ENCODE assay signal across 22 cellular contexts in the genomic region with DNA sequence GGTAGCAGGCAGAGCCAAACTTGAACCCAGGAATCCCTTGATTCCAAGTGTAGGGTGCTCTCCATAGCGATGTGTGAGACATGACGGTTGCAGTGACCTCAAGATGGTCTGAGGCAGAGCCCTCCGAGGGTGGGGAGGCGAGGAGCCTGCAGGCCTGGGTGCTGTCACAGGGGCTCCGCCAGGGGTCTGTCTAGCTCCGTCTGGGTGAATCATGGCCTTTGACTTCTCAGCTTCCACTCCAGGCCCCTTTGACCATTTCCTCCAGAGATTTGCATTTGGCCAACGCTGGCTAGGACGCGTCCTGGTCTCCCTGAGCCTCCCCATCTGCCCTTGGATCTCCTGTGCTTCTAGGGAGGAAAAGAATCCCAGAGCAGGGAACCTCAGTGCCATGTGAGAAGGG.
"Had no signal": no experiment of that assay in that cellular context is flagged by ENCODE, and none has a peak within 500 bp of the region (broad histone marks: within the 10 kb centered on the region; RNA-seq: fewer than 3 reads in every experiment).

No MANE protein-coding gene starts in this region.

- H3K27me3 ChIP-seq: heart right ventricle, ovary, right lobe of liver, suprapubic skin, tibial nerve, vagina had no signal

- H3K27me3 Mint-ChIP-seq: activated naive CD8-positive, alpha-beta T cell treated with anti-CD3 and anti-CD28 coated beads for 36 hours; naive thymus-derived CD4-positive, alpha-beta T cell; stimulated activated naive CD8-positive, alpha-beta T cell treated with anti-CD3 and anti-CD28 coated beads, Interleukin-15, amount 100 ng/mL, for 72 hours had no signal

- H3K36me3 ChIP-seq: heart right ventricle, ovary, right lobe of liver, suprapubic skin, vagina had no signal

- H3K36me3 Mint-ChIP-seq: activated naive CD8-positive, alpha-beta T cell treated with anti-CD3 and anti-CD28 coated beads for 36 hours had no signal

- H3K9me3 ChIP-seq: heart right ventricle, ovary, right lobe of liver, suprapubic skin, tibial nerve, vagina had no signal

- H3K27ac ChIP-seq: ovary, right lobe of liver, skin epidermis, suprapubic skin, tibial nerve, vagina had no signal

- H3K9me3 Mint-ChIP-seq: activated naive CD8-positive, alpha-beta T cell treated with anti-CD3 and anti-CD28 coated beads for 36 hours; activated T-cell treated with anti-CD3 and anti-CD28 coated beads, Interleukin-2, amount 50 U/mL, for 4 hours; activated T-helper 2 cell treated with anti-CD3 and anti-CD28 coated beads, Interferon-gamma antibody, Interleukin-2, Interleukin-4, amounts not matched to agents 10 μg/mL and 5 μg/mL and 100 μg/mL, durations not matched to agents 14 hours and 24 hours and 36 hours; stimulated activated naive CD8-positive, alpha-beta T cell treated with anti-CD3 and anti-CD28 coated beads, Interleukin-15, amount 100 ng/mL, for 72 hours had no signal

- ATAC-seq: activated T-cell treated with anti-CD3 and anti-CD28 coated beads, Interleukin-2, amount 50 U/mL, for 4 hours; left lobe of liver; naive thymus-derived CD4-positive, alpha-beta T cell; right lobe of liver; stimulated activated naive CD8-positive, alpha-beta T cell treated with anti-CD3 and anti-CD28 coated beads, Interleukin-15, amount 100 ng/mL, for 72 hours had no signal

- H3K27ac Mint-ChIP-seq: activated T-helper 2 cell treated with anti-CD3 and anti-CD28 coated beads, Interferon-gamma antibody, Interleukin-2, Interleukin-4, amounts not matched to agents 10 μg/mL and 5 μg/mL and 100 μg/mL, durations not matched to agents 14 hours and 24 hours and 36 hours; naive thymus-derived CD4-positive, alpha-beta T cell; stimulated activated naive CD8-positive, alpha-beta T cell treated with anti-CD3 and anti-CD28 coated beads, Interleukin-15, amount 100 ng/mL, for 72 hours had no signal

- H3K4me1 Mint-ChIP-seq: activated naive CD8-positive, alpha-beta T cell treated with anti-CD3 and anti-CD28 coated beads for 36 hours; stimulated activated naive CD8-positive, alpha-beta T cell treated with anti-CD3 and anti-CD28 coated beads, Interleukin-15, amount 100 ng/mL, for 72 hours had no signal

- H3K4me1 ChIP-seq: right lobe of liver, tibial nerve, vagina had no signal

- H3K4me3 ChIP-seq: heart right ventricle, lung, ovary, right lobe of liver, skin epidermis, suprapubic skin, tibial nerve, vagina had no signal

- H3K4me3 Mint-ChIP-seq: activated naive CD8-positive, alpha-beta T cell treated with anti-CD3 and anti-CD28 coated beads for 36 hours; activated T-cell treated with anti-CD3 and anti-CD28 coated beads, Interleukin-2, amount 50 U/mL, for 4 hours; naive thymus-derived CD4-positive, alpha-beta T cell; stimulated activated naive CD8-positive, alpha-beta T cell treated with anti-CD3 and anti-CD28 coated beads, Interleukin-15, amount 100 ng/mL, for 72 hours had no signal

- DNase-seq: activated CD8-positive, alpha-beta memory T cell treated with anti-CD3 and anti-CD28 coated beads for 24 hours; activated CD8-positive, alpha-beta memory T cell treated with anti-CD3 and anti-CD28 coated beads, Interleukin-2, amount 50 U/mL, for 48 hours; activated naive CD4-positive, alpha-beta T cell; activated naive CD8-positive, alpha-beta T cell treated with anti-CD3 and anti-CD28 coated beads for 36 hours; activated T-cell treated with anti-CD3 and anti-CD28 coated beads, Interleukin-2, amount 50 U/mL, for 4 hours; amniotic stem cell; cortex of kidney; foreskin fibroblast; naive thymus-derived CD4-positive, alpha-beta T cell; ovary; right lobe of liver; stimulated activated CD4-positive, alpha-beta T cell treated with anti-CD3 and anti-CD28 coated beads, Interleukin-1b, Interleukin-23, amount 100 ng/mL, for 48 hours; stimulated activated naive CD8-positive, alpha-beta T cell treated with anti-CD3 and anti-CD28 coated beads, Interleukin-15, amount 100 ng/mL, for 72 hours; T-helper 1 cell had no signal
